In genomic region chr5:5466227-5466626, GRCh38 we compare ENCODE assay signal across 24 cellular contexts. TPM values are rescaled to one million over a fixed set of nuclear protein-coding genes. Genes with fewer than 3 reads are reported as not detected.
DNase-seq lines count a peak whose midpoint lies in the region; ATAC-seq and TF ChIP-seq lines count a peak whose summit lies in the region.
"Had no signal": no experiment of that assay in that cellular context is flagged by ENCODE, and none has a peak within 500 bp of the region (broad histone marks: within the 10 kb centered on the region; RNA-seq: fewer than 3 reads in every experiment).

No MANE protein-coding gene starts in this region.

- H3K4me3 Mint-ChIP-seq in neural crest cell: no peak overlapping the region

- H3K27me3 ChIP-seq in BE2C: no peaks in the 10 kb centered on the region

- no peaks in the 10 kb centered on the region for H3K27me3 Mint-ChIP-seq in neural crest cell (ENCODE audit: low read depth)

- H3K36me3 Mint-ChIP-seq in neural crest cell (ENCODE audit: low read depth): peaks cover 22% of the 10 kb centered on the region

- BruUV-seq in OCI-LY7 (replicated peaks; lab: Mats Ljungman, UMichigan): no TSS peak

- no peak overlapping the region for H2AFZ ChIP-seq in OCI-LY7 (ENCODE audit: low read length)

- H3K4me3 ChIP-seq in BE2C (ENCODE audit: low read depth, low read length) (no peak overlapping the region), OCI-LY7 (ENCODE audit: low read depth, low read length, poor library complexity, severe bottlenecking) (no peak overlapping the region), choroid plexus epithelial cell (ENCODE audit: low read depth, low read length) (no peak overlapping the region)
- H3K4me3 ChIP-seq: HAP-1, SK-N-MC had no signal

- H3K4me1 Mint-ChIP-seq in neural crest cell: no peaks in the 10 kb centered on the region

- H3K9me3 ChIP-seq in BE2C (no peaks in the 10 kb centered on the region), OCI-LY7 (ENCODE audit: low read length) (no peaks in the 10 kb centered on the region)
- H3K9me3 ChIP-seq: HAP-1 had no signal

- H3K27ac Mint-ChIP-seq in neural crest cell (ENCODE audit: unreplicated experiment): no peak overlapping the region

- no peaks in the 10 kb centered on the region for H3K9me3 Mint-ChIP-seq in neural crest cell

- DNase-seq in BE2C: no peak
- DNase-seq in OCI-LY7 (ENCODE audit: low spot score): no peak
- DNase-seq in choroid plexus epithelial cell (ENCODE audit: low read depth): no peak
- no peak for DNase-seq in neural crest cell (ENCODE audit: low read depth, low spot score)
- DNase-seq in HT-29 (ENCODE audit: low spot score): no peak
- no peak for DNase-seq in AG20443 (ENCODE audit: low spot score)
- DNase-seq in germinal center (ENCODE audit: low spot score): no peak
- DNase-seq: 8988T, AML-193, DMS53, GDM1, IMR-90, NCI-H1105 treated with DMSO at 0.1 percent for 48 hours, NCI-H2029 treated with DMSO at 0.1 percent for 48 hours, NCI-H2171 treated with DMSO at 0.1 percent for 48 hours, NCI-H524 treated with DMSO at 0.1 percent for 48 hours, NCI-H82, RPMI8226, SHP77, SW 1271 had no signal

- no peak overlapping the region for H3K4me2 ChIP-seq in OCI-LY7 (ENCODE audit: low read length)
- H3K4me2 ChIP-seq: KMS-11 had no signal

- no peak for ATAC-seq in HG02885 (IDR thresholded peaks at IDR 0.05; ENCODE audit: poor library complexity, unreplicated experiment)

- H3K36me3 ChIP-seq in BE2C: peaks cover 57% of the 10 kb centered on the region
- peaks cover 83% of the 10 kb centered on the region for H3K36me3 ChIP-seq in OCI-LY7 (ENCODE audit: insufficient read depth, low read length)

- POLR2A ChIA-PET in OCI-LY7 (lab: Charles Lee): interaction anchor here (0.6 to 1.1 kb wide), 2 partner anchors 10 to 14 kb away, joined by 3 read pairs; no protein-coding TSS in a partner anchor

- intact Hi-C loops in OCI-LY7 (cut with micrococcal nuclease; ENCODE audit: unreplicated experiment): no loop called here

- H3K27ac ChIP-seq in OCI-LY7 (ENCODE audit: low read depth, low read length, poor library complexity, severe bottlenecking): no peak overlapping the region
- H3K27ac ChIP-seq: KMS-11, SK-N-MC had no signal

- CTCF ChIA-PET in OCI-LY7 (lab: Charles Lee; ENCODE audit: unreplicated experiment): no interaction called here

- no peaks in the 10 kb centered on the region for H3K4me1 ChIP-seq in BE2C
- no peaks in the 10 kb centered on the region for H3K4me1 ChIP-seq in OCI-LY7 (ENCODE audit: insufficient read depth, low read length, poor library complexity, severe bottlenecking)
- H3K4me1 ChIP-seq: HAP-1 had no signal

- no peaks in the 10 kb centered on the region for H4K20me1 ChIP-seq in OCI-LY7 (ENCODE audit: insufficient read depth, low read length)

- TF ChIP-seq CTCF in BE2C (IDR thresholded peaks at IDR 0.05; ENCODE audit: low read depth, low read length): peak; percentile 22
- peak; percentile 23; the same call in 1 of the 2 replicates for TF ChIP-seq CTCF in OCI-LY7 (conservative IDR thresholded peaks at IDR 0.05; ENCODE audit: low read length)
- peak; percentile 14 for TF ChIP-seq CTCF in choroid plexus epithelial cell (conservative IDR thresholded peaks at IDR 0.05; ENCODE audit: low read depth, low read length)
- peak; percentile 20 for TF ChIP-seq CTCF in neural crest cell (conservative IDR thresholded peaks at IDR 0.05)

- H3K79me2 ChIP-seq in OCI-LY7 (ENCODE audit: insufficient read depth, low read depth, low read length): no peaks in the 10 kb centered on the region

- H3K9me2 ChIP-seq in OCI-LY7 (ENCODE audit: insufficient read depth, low read length): no peaks in the 10 kb centered on the region

RNA-seq across cellular contexts. Expression of gene ICE1, which starts 43.8 kb away (rescaled TPM):
- 69.6 TPM for polyA plus RNA-seq in BE2C (2012; ENCODE audit: insufficient read depth, insufficient read length, low read depth)
- 24.4 and 25.2 TPM in 2 replicates for total RNA-seq in OCI-LY7 (2014; rRNA removed; shearing (Covaris generic))
- total RNA-seq in OCI-LY7 (2022) (27.3 and 28.0 TPM in 2 replicates), neural crest cell (35.1 and 37.9 TPM in 2 replicates)
- total RNA-seq in HT-29 (2014; rRNA removed; shearing (Covaris generic)): 18.1 and 20.1 TPM in 2 replicates
